Comparison of ENCODE assay signal across 1 cellular context in the genomic region with DNA sequence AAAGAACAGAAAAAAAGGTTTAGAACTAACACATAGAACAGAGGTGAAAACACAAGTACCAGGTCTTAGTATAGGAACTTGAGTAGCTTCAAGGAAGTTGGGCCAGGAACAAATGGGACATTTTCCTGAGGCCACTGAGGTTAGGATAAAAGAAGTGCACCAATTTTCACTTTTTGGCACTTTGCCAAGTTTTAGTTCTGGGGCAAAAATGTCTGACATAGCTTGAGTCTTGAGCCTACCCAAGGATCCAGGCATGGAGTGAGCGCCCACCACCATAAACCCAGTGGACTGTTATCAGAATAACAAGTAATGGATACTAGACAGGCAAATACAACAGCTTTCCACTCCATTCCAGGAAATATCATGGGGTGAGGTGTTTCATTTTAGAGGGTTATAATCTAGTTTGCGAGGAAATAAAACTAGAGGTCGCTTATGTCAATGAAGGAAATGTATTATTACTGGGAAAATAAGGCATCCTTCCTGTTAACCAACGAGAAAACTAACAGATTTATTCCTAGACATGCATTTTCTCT.
TF ChIP-seq lines count a peak whose summit lies in the region.

No MANE protein-coding gene starts in this region.

TF ChIP-seq in HEK293, 187 proteins besides CTCF, POLR2A, EP300 and RAD21 (continued from another document and continues in another):
- no peak for TF ChIP-seq ELK4 (IDR thresholded peaks at IDR 0.05; ENCODE audit: borderline replicate concordance, low read depth, low read length)
- TF ChIP-seq ZNF626 (tag by site-specific recombination; IDR thresholded peaks at IDR 0.05): peak; percentile 99
- TF ChIP-seq, protein P1, sequence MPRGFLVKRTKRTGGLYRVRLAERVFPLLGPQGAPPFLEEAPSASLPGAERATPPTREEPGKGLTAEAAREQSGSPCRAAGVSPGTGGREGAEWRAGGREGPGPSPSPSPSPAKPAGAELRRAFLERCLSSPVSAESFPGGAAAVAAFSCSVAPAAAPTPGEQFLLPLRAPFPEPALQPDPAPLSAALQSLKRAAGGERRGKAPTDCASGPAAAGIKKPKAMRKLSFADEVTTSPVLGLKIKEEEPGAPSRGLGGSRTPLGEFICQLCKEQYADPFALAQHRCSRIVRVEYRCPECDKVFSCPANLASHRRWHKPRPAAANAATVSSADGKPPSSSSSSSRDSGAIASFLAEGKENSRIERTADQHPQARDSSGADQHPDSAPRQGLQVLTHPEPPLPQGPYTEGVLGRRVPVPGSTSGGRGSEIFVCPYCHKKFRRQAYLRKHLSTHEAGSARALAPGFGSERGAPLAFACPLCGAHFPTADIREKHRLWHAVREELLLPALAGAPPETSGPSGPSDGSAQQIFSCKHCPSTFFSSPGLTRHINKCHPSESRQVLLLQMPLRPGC (tag by site-specific recombination; IDR thresholded peaks at IDR 0.05): no peak
- no peak for TF ChIP-seq ZNF501 (tag by site-specific recombination; IDR thresholded peaks at IDR 0.05)
- no peak for TF ChIP-seq ZNF24 (tag by site-specific recombination; IDR thresholded peaks at IDR 0.05)
- TF ChIP-seq ZNF169 (tag by site-specific recombination; IDR thresholded peaks at IDR 0.05): no peak
- TF ChIP-seq GLI2 (tag by site-specific recombination; IDR thresholded peaks at IDR 0.05; ENCODE audit: borderline replicate concordance, low read depth): peak; percentile 70; the same call in 1 of the 2 replicates
- TF ChIP-seq ZNF366 (tag by site-specific recombination; conservative IDR thresholded peaks at IDR 0.05): no peak
- TF ChIP-seq HOXA7 (CRISPR knock-in tag; IDR thresholded peaks at IDR 0.05; ENCODE audit: borderline replicate concordance): no peak
- no peak for TF ChIP-seq ZFP3 (tag by site-specific recombination; IDR thresholded peaks at IDR 0.05; ENCODE audit: low read depth)
- no peak for TF ChIP-seq ZBTB8A (tag by site-specific recombination; IDR thresholded peaks at IDR 0.05)
- TF ChIP-seq ZFP37 (tag by site-specific recombination; IDR thresholded peaks at IDR 0.05): no peak
- TF ChIP-seq ZNF433 (tag by site-specific recombination; IDR thresholded peaks at IDR 0.05; ENCODE audit: low read depth): no peak
- no peak for TF ChIP-seq ZBTB21 (tag by site-specific recombination; IDR thresholded peaks at IDR 0.05)
- no peak for TF ChIP-seq ZNF157 (tag by site-specific recombination; IDR thresholded peaks at IDR 0.05)
- TF ChIP-seq ZFP41 (tag by site-specific recombination; IDR thresholded peaks at IDR 0.05; ENCODE audit: borderline replicate concordance): no peak
- TF ChIP-seq ZNF146 (tag by site-specific recombination; IDR thresholded peaks at IDR 0.05): no peak
- no peak for TF ChIP-seq ZNF133 (tag by site-specific recombination; IDR thresholded peaks at IDR 0.05)
- peak; percentile 85; the same call in 1 of the 2 replicates for TF ChIP-seq ZNF112 (tag by site-specific recombination; IDR thresholded peaks at IDR 0.05)
- no peak for TF ChIP-seq ZNF843 (tag by site-specific recombination; IDR thresholded peaks at IDR 0.05)
- no peak for TF ChIP-seq KLF17 (tag by site-specific recombination; IDR thresholded peaks at IDR 0.05)
- no peak for TF ChIP-seq ZNF280D (tag by site-specific recombination; IDR thresholded peaks at IDR 0.05)
- no peak; the same call in 1 of the 2 replicates for TF ChIP-seq ZNF221 (tag by site-specific recombination; IDR thresholded peaks at IDR 0.05; ENCODE audit: borderline replicate concordance)
- TF ChIP-seq ZNF791 (tag by site-specific recombination; IDR thresholded peaks at IDR 0.05): no peak
- peak; percentile 95 for TF ChIP-seq ZNF660 (tag by site-specific recombination; IDR thresholded peaks at IDR 0.05)
- TF ChIP-seq ZNF704 (tag by site-specific recombination; IDR thresholded peaks at IDR 0.05): no peak
- TF ChIP-seq ZNF549 (tag by site-specific recombination; IDR thresholded peaks at IDR 0.05): peak; percentile 90
- TF ChIP-seq ZNF555 (tag by site-specific recombination; conservative IDR thresholded peaks at IDR 0.05): no peak
- TF ChIP-seq SP7 (tag by site-specific recombination; IDR thresholded peaks at IDR 0.05): 0 out of 2 replicates have a peak, but pooled peaks have one; percentile 26
- TF ChIP-seq, protein P2, sequence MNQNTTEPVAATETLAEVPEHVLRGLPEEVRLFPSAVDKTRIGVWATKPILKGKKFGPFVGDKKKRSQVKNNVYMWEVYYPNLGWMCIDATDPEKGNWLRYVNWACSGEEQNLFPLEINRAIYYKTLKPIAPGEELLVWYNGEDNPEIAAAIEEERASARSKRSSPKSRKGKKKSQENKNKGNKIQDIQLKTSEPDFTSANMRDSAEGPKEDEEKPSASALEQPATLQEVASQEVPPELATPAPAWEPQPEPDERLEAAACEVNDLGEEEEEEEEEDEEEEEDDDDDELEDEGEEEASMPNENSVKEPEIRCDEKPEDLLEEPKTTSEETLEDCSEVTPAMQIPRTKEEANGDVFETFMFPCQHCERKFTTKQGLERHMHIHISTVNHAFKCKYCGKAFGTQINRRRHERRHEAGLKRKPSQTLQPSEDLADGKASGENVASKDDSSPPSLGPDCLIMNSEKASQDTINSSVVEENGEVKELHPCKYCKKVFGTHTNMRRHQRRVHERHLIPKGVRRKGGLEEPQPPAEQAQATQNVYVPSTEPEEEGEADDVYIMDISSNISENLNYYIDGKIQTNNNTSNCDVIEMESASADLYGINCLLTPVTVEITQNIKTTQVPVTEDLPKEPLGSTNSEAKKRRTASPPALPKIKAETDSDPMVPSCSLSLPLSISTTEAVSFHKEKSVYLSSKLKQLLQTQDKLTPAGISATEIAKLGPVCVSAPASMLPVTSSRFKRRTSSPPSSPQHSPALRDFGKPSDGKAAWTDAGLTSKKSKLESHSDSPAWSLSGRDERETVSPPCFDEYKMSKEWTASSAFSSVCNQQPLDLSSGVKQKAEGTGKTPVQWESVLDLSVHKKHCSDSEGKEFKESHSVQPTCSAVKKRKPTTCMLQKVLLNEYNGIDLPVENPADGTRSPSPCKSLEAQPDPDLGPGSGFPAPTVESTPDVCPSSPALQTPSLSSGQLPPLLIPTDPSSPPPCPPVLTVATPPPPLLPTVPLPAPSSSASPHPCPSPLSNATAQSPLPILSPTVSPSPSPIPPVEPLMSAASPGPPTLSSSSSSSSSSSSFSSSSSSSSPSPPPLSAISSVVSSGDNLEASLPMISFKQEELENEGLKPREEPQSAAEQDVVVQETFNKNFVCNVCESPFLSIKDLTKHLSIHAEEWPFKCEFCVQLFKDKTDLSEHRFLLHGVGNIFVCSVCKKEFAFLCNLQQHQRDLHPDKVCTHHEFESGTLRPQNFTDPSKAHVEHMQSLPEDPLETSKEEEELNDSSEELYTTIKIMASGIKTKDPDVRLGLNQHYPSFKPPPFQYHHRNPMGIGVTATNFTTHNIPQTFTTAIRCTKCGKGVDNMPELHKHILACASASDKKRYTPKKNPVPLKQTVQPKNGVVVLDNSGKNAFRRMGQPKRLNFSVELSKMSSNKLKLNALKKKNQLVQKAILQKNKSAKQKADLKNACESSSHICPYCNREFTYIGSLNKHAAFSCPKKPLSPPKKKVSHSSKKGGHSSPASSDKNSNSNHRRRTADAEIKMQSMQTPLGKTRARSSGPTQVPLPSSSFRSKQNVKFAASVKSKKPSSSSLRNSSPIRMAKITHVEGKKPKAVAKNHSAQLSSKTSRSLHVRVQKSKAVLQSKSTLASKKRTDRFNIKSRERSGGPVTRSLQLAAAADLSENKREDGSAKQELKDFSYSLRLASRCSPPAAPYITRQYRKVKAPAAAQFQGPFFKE (tag by site-specific recombination; IDR thresholded peaks at IDR 0.05; ENCODE audit: borderline replicate concordance): no peak
- TF ChIP-seq ZNF513 (tag by site-specific recombination; IDR thresholded peaks at IDR 0.05): peak; percentile 54; the same call in 1 of the 2 replicates
- TF ChIP-seq, protein P3, sequence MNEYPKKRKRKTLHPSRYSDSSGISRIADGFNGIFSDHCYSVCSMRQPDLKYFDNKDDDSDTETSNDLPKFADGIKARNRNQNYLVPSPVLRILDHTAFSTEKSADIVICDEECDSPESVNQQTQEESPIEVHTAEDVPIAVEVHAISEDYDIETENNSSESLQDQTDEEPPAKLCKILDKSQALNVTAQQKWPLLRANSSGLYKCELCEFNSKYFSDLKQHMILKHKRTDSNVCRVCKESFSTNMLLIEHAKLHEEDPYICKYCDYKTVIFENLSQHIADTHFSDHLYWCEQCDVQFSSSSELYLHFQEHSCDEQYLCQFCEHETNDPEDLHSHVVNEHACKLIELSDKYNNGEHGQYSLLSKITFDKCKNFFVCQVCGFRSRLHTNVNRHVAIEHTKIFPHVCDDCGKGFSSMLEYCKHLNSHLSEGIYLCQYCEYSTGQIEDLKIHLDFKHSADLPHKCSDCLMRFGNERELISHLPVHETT (tag by site-specific recombination; IDR thresholded peaks at IDR 0.05): no peak
- no peak for TF ChIP-seq ZNF692 (tag by site-specific recombination; IDR thresholded peaks at IDR 0.05)
- no peak for TF ChIP-seq ZNF701 (tag by site-specific recombination; IDR thresholded peaks at IDR 0.05)
- no peak for TF ChIP-seq ZNF19 (tag by site-specific recombination; IDR thresholded peaks at IDR 0.05; ENCODE audit: low read depth)
- TF ChIP-seq RBAK (tag by site-specific recombination; IDR thresholded peaks at IDR 0.05): no peak
- no peak for TF ChIP-seq REPIN1 (tag by site-specific recombination; IDR thresholded peaks at IDR 0.05; ENCODE audit: low read depth)
- TF ChIP-seq ZNF624 (tag by site-specific recombination; IDR thresholded peaks at IDR 0.05): 0 out of 2 replicates have a peak, but pooled peaks have one; percentile 53
- TF ChIP-seq KLF10 (tag by site-specific recombination; IDR thresholded peaks at IDR 0.05): peak; percentile 86
- no peak for TF ChIP-seq ZNF394 (tag by site-specific recombination; IDR thresholded peaks at IDR 0.05; ENCODE audit: borderline replicate concordance)
- no peak for TF ChIP-seq ZNF114 (tag by site-specific recombination; IDR thresholded peaks at IDR 0.05)
- no peak for TF ChIP-seq ZSCAN23 (tag by site-specific recombination; IDR thresholded peaks at IDR 0.05)
- TF ChIP-seq GLIS1 (tag by site-specific recombination; IDR thresholded peaks at IDR 0.05): no peak
- TF ChIP-seq ZBTB17 (tag by site-specific recombination; IDR thresholded peaks at IDR 0.05): no peak
